In genomic region chr14:70907172-70907995, GRCh38 we compare ENCODE assay signal across 1 cellular context.
A peak's percentile ranks its signal among the peaks of the same experiment; 100 is the strongest.
TF ChIP-seq lines count a peak whose summit lies in the region.

PCNX1 (plus strand) TSS chr14:70907459; CDS start chr14:70907851, 392 bp downstream.

TF ChIP-seq in GM12878, 131 proteins besides CTCF, POLR2A, EP300 and RAD21 (continued from another document):
- TF ChIP-seq ZNF687 (IDR thresholded peaks at IDR 0.05) = peak; percentile 27; the same call in 1 of the 2 replicates
